Comparison of ENCODE assay signal across 1 cellular context in genomic region chr9:19650292-19650691, GRCh38.
A peak's percentile ranks its signal among the peaks of the same experiment; 100 is the strongest.
TF ChIP-seq lines count a peak whose summit lies in the region.

No MANE protein-coding gene starts in this region.

TF ChIP-seq in K562, 482 proteins besides CTCF, POLR2A, EP300 and RAD21 (continued from another document and continues in another):
- TF ChIP-seq ZNF318 (IDR thresholded peaks at IDR 0.05; ENCODE audit: borderline replicate concordance in 1 of 2, low read depth in 1 of 2) (no peak), TOE1 (IDR thresholded peaks at IDR 0.05; ENCODE audit: borderline replicate concordance) (no peak), TOE1 (CRISPR knock-in tag; IDR thresholded peaks at IDR 0.05; ENCODE audit: borderline replicate concordance, low read depth) (no peak), MXD1 (CRISPR knock-in tag; IDR thresholded peaks at IDR 0.05; ENCODE audit: borderline replicate concordance, poor library complexity, severe bottlenecking) (no peak), TEAD4 (IDR thresholded peaks at IDR 0.05; ENCODE audit: low read length) (peak; percentile 66), TEAD4 (CRISPR knock-in tag; IDR thresholded peaks at IDR 0.05; ENCODE audit: borderline replicate concordance) (no peak), POLR3G (IDR thresholded peaks at IDR 0.05; ENCODE audit: extremely low read depth, insufficient read length, insufficient replicate concordance) (no peak), KLF6 (CRISPR knock-in tag; IDR thresholded peaks at IDR 0.05; ENCODE audit: borderline replicate concordance) (no peak), ZNF217 (CRISPR knock-in tag; IDR thresholded peaks at IDR 0.05) (no peak), ZNF512 (tag; IDR thresholded peaks at IDR 0.05) (no peak), GATAD2A (IDR thresholded peaks at IDR 0.05) (no peak), AFF4 (CRISPR knock-in tag; IDR thresholded peaks at IDR 0.05) (no peak), OTX1 (CRISPR knock-in tag; IDR thresholded peaks at IDR 0.05) (no peak), RBM14 (IDR thresholded peaks at IDR 0.05; ENCODE audit: borderline replicate concordance, insufficient read depth, low read depth, low read length) (no peak), YY1 (IDR thresholded peaks at IDR 0.05; ENCODE audit: borderline replicate concordance in 1 of 3, control insufficient read depth in 1 of 3, extremely low read depth in 1 of 3, insufficient read depth in 3 of 3, insufficient read length in 1 of 3, insufficient replicate concordance in 2 of 3, low read depth in 1 of 3, low read length in 2 of 3) (peak in 1 of 3 experiments; percentile 51), PBX2 (CRISPR knock-in tag; IDR thresholded peaks at IDR 0.05; ENCODE audit: low read depth) (no peak), PBX2 (tag; conservative IDR thresholded peaks at IDR 0.05; ENCODE audit: low read depth) (no peak), RFX7 (CRISPR knock-in tag; IDR thresholded peaks at IDR 0.05) (no peak), MYBL2 (IDR thresholded peaks at IDR 0.05; ENCODE audit: low read depth) (no peak), MYBL2 (CRISPR knock-in tag; IDR thresholded peaks at IDR 0.05; ENCODE audit: borderline replicate concordance) (no peak), MEIS2 (IDR thresholded peaks at IDR 0.05; ENCODE audit: partially characterized antibody) (no peak), PCBP2 (IDR thresholded peaks at IDR 0.05; ENCODE audit: low read depth, low read length, poor library complexity, severe bottlenecking) (no peak), TAF7 (tag; IDR thresholded peaks at IDR 0.05) (no peak), HBP1 (CRISPR knock-in tag; IDR thresholded peaks at IDR 0.05) (no peak), SETDB1 (IDR thresholded peaks at IDR 0.05; ENCODE audit: low read length) (no peak), JUN (IDR thresholded peaks at IDR 0.05; ENCODE audit: borderline replicate concordance, low read depth, low read length) (no peak), JUN (CRISPR knock-in tag; IDR thresholded peaks at IDR 0.05; ENCODE audit: borderline replicate concordance) (no peak), EZH2 (IDR thresholded peaks at IDR 0.05; ENCODE audit: borderline replicate concordance, low read depth, low read length) (no peak), SRF (CRISPR knock-in tag; IDR thresholded peaks at IDR 0.05) (no peak), TBL1XR1 (IDR thresholded peaks at IDR 0.05; ENCODE audit: low read length in 2 of 2) (no peak), KLF1 (tag; IDR thresholded peaks at IDR 0.05) (no peak), HMGXB4 (CRISPR knock-in tag; IDR thresholded peaks at IDR 0.05) (no peak), KLF16 (IDR thresholded peaks at IDR 0.05) (no peak), CBX8 (IDR thresholded peaks at IDR 0.05; ENCODE audit: borderline replicate concordance, extremely low read depth, low read depth, low read length, poor library complexity, severe bottlenecking) (no peak), NCOA6 (IDR thresholded peaks at IDR 0.05) (no peak), CBX2 (IDR thresholded peaks at IDR 0.05; ENCODE audit: insufficient read depth, low read length, poor library complexity, severe bottlenecking) (no peak), SMARCB1 (IDR thresholded peaks at IDR 0.05; ENCODE audit: insufficient read length, low read depth) (no peak), THAP12 (CRISPR knock-in tag; IDR thresholded peaks at IDR 0.05) (no peak)
